In the genomic region with DNA sequence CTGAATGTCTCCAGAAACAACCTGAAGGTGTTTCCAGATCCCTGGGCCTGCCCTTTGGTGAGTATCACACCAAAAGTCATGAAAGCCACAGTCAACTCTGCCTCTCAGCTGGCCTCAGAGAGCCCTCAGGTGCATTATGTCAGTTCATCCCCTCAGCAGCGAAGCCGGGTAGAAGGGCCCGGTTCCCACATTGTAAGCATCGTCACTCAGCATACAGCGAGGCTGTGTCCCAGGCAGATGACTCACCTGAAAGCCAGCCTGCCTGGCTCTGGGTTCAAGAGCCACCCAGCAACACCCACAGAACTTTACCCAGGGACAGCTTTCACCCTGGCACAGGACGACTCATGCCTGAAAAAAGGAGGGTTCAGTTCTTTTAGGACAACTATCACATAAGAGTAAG, we compare ENCODE assay signal across 16 cellular contexts.
A peak's percentile ranks its signal among the peaks of the same experiment; 100 is the strongest.
DNase-seq lines count a peak whose midpoint lies in the region; ATAC-seq and TF ChIP-seq lines count a peak whose summit lies in the region.
"Had no signal": no experiment of that assay in that cellular context is flagged by ENCODE, and none has a peak within 500 bp of the region (broad histone marks: within the 10 kb centered on the region; RNA-seq: fewer than 3 reads in every experiment).

No MANE protein-coding gene starts in this region.

- H3K36me3 Mint-ChIP-seq in progenitor cell of endocrine pancreas (ENCODE audit: insufficient read depth), result no peaks in the 10 kb centered on the region
- H3K36me3 Mint-ChIP-seq: CD4-positive, alpha-beta memory T cell had no signal

- peaks cover 8% of the 10 kb centered on the region for H3K4me1 Mint-ChIP-seq in progenitor cell of endocrine pancreas (ENCODE audit: low read depth)

- peaks cover 13% of the 10 kb centered on the region for H3K27me3 Mint-ChIP-seq in progenitor cell of endocrine pancreas

- H3K4me3 ChIP-seq in RWPE2 (ENCODE audit: severe bottlenecking) (no peak overlapping the region), esophagus muscularis mucosa (no peak overlapping the region)

- no peak for TF ChIP-seq POLR2A in esophagus muscularis mucosa (IDR thresholded peaks at IDR 0.05; ENCODE audit: low read depth)

- no peaks in the 10 kb centered on the region for H3K27me3 ChIP-seq in RWPE2 (ENCODE audit: insufficient read depth, poor library complexity, severe bottlenecking)
- H3K27me3 ChIP-seq in esophagus muscularis mucosa, result peaks cover 0 to 12% (median 0%) of the 10 kb centered on the region in 4 donors

- intact Hi-C loops in esophagus muscularis mucosa (cut with DNase I), result no loop called here

- TF ChIP-seq CTCF in RWPE2 (IDR thresholded peaks at IDR 0.05; ENCODE audit: poor library complexity, severe bottlenecking), result no peak
- no peak for TF ChIP-seq CTCF in esophagus muscularis mucosa (IDR thresholded peaks at IDR 0.05)
- no peak for TF ChIP-seq CTCF in progenitor cell of endocrine pancreas (IDR thresholded peaks at IDR 0.05; ENCODE audit: unreplicated experiment)

- H3K4me1 ChIP-seq in RWPE2 (ENCODE audit: insufficient read depth, poor library complexity, severe bottlenecking) (peaks cover 2% of the 10 kb centered on the region), esophagus muscularis mucosa (peaks cover 10 to 31% (median 24%) of the 10 kb centered on the region in 4 donors)

- H3K4me3 Mint-ChIP-seq in progenitor cell of endocrine pancreas (ENCODE audit: low read depth), result no peak overlapping the region

- DNase-seq in ELF-1 (ENCODE audit: low read depth, low spot score), result peak; percentile 16
- peak; percentile 52 for DNase-seq in RWPE2 (ENCODE audit: low spot score)
- peak; percentile 66 for DNase-seq in esophagus muscularis mucosa (ENCODE audit: extremely low spot score)
- peak; percentile 1 for DNase-seq in progenitor cell of endocrine pancreas (ENCODE audit: low spot score, unreplicated experiment)
- no peak for DNase-seq in SKM-1 treated with dmso at 0.1 percent for 144 hours (lab: John Stamatoyannopoulos, UW; ENCODE audit: unreplicated experiment)
- no peak for DNase-seq in activated effector memory CD4-positive, alpha-beta T cell treated with anti-CD3 and anti-CD28 coated beads, Interleukin-2, amount 50 U/mL, for 16 hours
- DNase-seq: ACHN; CD4-positive, alpha-beta memory T cell; DND-41; GF-D8; HCEC 1CT; Kasumi-1; NCI-H1105 treated with DMSO at 0.1 percent for 48 hours; NCI-H187; NCI-H446 had no signal

- no peak for ATAC-seq in RWPE2 (ENCODE audit: low read depth)
- no peak for ATAC-seq in HG03460 (IDR thresholded peaks at IDR 0.05; ENCODE audit: unreplicated experiment)

- 86% methylated on average over 6 of the region's 6 CpGs for WGBS in esophagus muscularis mucosa

- H3K27ac ChIP-seq in RWPE2 (ENCODE audit: poor library complexity, severe bottlenecking), result no peak overlapping the region
- no peak overlapping the region for H3K27ac ChIP-seq in esophagus muscularis mucosa (replicated peaks in 1 of 4)

- H3K36me3 ChIP-seq in RWPE2 (ENCODE audit: low read depth) (peaks cover 20% of the 10 kb centered on the region), esophagus muscularis mucosa (peaks cover 0 to 30% (median 8%) of the 10 kb centered on the region in 4 donors)

- no peaks in the 10 kb centered on the region for H3K9me3 Mint-ChIP-seq in progenitor cell of endocrine pancreas (ENCODE audit: low read depth)
- H3K9me3 Mint-ChIP-seq: CD4-positive, alpha-beta memory T cell had no signal

- H3K9me3 ChIP-seq in RWPE2 (ENCODE audit: severe bottlenecking), result no peaks in the 10 kb centered on the region
- no peaks in the 10 kb centered on the region for H3K9me3 ChIP-seq in esophagus muscularis mucosa

- no peak for TF ChIP-seq EP300 in esophagus muscularis mucosa (IDR thresholded peaks at IDR 0.05)

- H3K27ac Mint-ChIP-seq in progenitor cell of endocrine pancreas, result no peak overlapping the region

Comparison
In these comparisons a context has a peak if more than half of its experiments do, and no peak if none do; other contexts are left out.
1. DNase-seq: peak in ELF-1 (single experiment), RWPE2 (single experiment), esophagus muscularis mucosa (single experiment) and progenitor cell of endocrine pancreas (single experiment); none in SKM-1 treated with dmso at 0.1 percent for 144 hours (single experiment) and activated effector memory CD4-positive, alpha-beta T cell treated with anti-CD3 and anti-CD28 coated beads, Interleukin-2, amount 50 U/mL, for 16 hours (single experiment).